1 cellular context compared by ENCODE assay signal in the genomic region with DNA sequence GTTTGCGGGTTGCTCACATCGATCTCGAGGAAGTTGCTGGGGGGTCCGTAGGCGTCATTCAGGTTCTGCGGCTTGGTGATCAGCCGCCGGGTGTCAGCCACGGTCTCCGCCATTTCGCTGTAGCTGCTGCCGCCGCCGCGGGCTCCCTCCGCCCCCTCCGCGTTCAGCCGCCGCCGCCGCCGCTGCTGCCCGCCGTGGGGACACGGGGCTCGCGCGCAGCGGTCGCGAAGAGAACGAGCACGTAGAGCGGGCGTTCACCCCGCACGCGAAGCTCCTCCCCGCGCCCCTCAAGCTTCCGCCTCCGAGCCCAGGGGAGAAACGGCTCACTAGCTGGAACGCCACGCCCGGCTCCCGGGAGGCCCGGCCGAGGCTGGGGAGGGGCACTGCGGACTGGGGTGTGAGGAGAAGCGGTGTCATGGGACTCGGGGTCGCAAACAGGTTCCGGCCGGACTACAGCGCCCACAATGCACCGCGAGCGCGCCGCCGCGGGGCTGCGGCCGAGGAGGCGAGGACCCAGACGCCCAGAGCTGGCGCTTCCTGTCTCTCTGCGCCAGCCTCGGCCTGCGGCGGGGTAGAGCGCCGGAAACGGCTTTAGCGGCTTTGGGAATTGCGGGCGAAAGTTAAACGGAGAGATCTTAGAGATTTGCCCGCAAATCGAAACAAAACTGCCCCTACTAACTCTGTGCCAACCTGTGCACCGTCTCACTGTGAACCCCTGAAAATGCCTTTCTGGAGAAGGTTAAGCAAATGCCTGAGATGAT.
TF ChIP-seq lines count a peak whose summit lies in the region.

A gene (minus strand): TSS at position 232 of the 761 bp plus-strand sequence. CDS start 119 bp downstream, at position 113.

TF ChIP-seq in HepG2, 621 proteins besides CTCF, POLR2A, EP300 and RAD21 (continued from another document):
- peak; percentile 62 for TF ChIP-seq ZBTB7A (CRISPR knock-in tag; IDR thresholded peaks at IDR 0.05)
- TF ChIP-seq AGO1 (IDR thresholded peaks at IDR 0.05; ENCODE audit: low read depth, low read length, poor library complexity, severe bottlenecking): no peak
- no peak; the same call in none of the 2 replicates for TF ChIP-seq ZNF772 (CRISPR knock-in tag; IDR thresholded peaks at IDR 0.05)
- TF ChIP-seq, protein P1, sequence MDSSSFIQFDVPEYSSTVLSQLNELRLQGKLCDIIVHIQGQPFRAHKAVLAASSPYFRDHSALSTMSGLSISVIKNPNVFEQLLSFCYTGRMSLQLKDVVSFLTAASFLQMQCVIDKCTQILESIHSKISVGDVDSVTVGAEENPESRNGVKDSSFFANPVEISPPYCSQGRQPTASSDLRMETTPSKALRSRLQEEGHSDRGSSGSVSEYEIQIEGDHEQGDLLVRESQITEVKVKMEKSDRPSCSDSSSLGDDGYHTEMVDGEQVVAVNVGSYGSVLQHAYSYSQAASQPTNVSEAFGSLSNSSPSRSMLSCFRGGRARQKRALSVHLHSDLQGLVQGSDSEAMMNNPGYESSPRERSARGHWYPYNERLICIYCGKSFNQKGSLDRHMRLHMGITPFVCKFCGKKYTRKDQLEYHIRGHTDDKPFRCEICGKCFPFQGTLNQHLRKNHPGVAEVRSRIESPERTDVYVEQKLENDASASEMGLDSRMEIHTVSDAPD (CRISPR knock-in tag; IDR thresholded peaks at IDR 0.05): 0 out of 2 replicates have a peak, but pooled peaks have one; percentile 15
- TF ChIP-seq, protein P2, sequence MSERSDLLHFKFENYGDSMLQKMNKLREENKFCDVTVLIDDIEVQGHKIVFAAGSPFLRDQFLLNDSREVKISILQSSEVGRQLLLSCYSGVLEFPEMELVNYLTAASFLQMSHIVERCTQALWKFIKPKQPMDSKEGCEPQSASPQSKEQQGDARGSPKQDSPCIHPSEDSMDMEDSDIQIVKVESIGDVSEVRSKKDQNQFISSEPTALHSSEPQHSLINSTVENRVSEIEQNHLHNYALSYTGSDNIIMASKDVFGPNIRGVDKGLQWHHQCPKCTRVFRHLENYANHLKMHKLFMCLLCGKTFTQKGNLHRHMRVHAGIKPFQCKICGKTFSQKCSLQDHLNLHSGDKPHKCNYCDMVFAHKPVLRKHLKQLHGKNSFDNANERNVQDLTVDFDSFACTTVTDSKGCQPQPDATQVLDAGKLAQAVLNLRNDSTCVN (CRISPR knock-in tag; IDR thresholded peaks at IDR 0.05; ENCODE audit: borderline replicate concordance): peak; percentile 85
- TF ChIP-seq RXRB (CRISPR knock-in tag; IDR thresholded peaks at IDR 0.05; ENCODE audit: borderline replicate concordance): peak; percentile 39; the same call in 1 of the 2 replicates
- TF ChIP-seq RFX3 (CRISPR knock-in tag; IDR thresholded peaks at IDR 0.05): no peak
